In genomic region chr15:40694706-40695468, GRCh38 we compare ENCODE assay signal across 8 cellular contexts. TPM values are rescaled to one million over a fixed set of nuclear protein-coding genes. Genes with fewer than 3 reads are reported as not detected.
DNase-seq lines count a peak whose midpoint lies in the region; FAIRE-seq and TF ChIP-seq lines count a peak whose summit lies in the region.

Gene RAD51, plus strand, starts transcription at chr15:40695174. Its CDS starts 3,585 bp downstream, at chr15:40698759.

- H2BK12ac ChIP-seq in neuronal stem cell (ENCODE audit: low read length) = peak within 1 kb of the TSS; percentile 73

- in situ Hi-C loops in SK-MEL-5 (cut with HindIII; ENCODE audit: low pct_unique_long_range_greater_than_20kb, low sequenced_read_pairs) = no loop called here

- H4K8ac ChIP-seq in neuronal stem cell (ENCODE audit: low read depth, low read length) = no peak within 1 kb of the TSS

- H2BK120ac ChIP-seq in neuronal stem cell (ENCODE audit: low read depth, low read length) = no peak within 1 kb of the TSS

- peak within 1 kb of the TSS; percentile 68 for H3K23ac ChIP-seq in neuronal stem cell (ENCODE audit: low read depth, low read length, poor library complexity)

- peak within 1 kb of the TSS; percentile 97 for H2AFZ ChIP-seq in neuronal stem cell (ENCODE audit: low read length)

- peaks cover 6 to 37% of the 10 kb centered on the region in 2 donors for H3K36me3 ChIP-seq in neuronal stem cell (replicated peaks in 1 of 2; ENCODE audit: control insufficient read depth in 2 of 2, insufficient read depth in 2 of 2, low read length in 2 of 2)
- H3K36me3 ChIP-seq in subcutaneous abdominal adipose tissue (ENCODE audit: control insufficient read depth in 5 of 5, insufficient read depth in 5 of 5, low read length in 5 of 5) = peaks cover 0 to 8% (median 7%) of the 10 kb centered on the region in 5 donors

- H2AK5ac ChIP-seq in neuronal stem cell (ENCODE audit: low read depth, low read length) = peak within 1 kb of the TSS; percentile 79

- no CpG with 5 or more reads among the region's 80 CpGs for WGBS in neuronal stem cell (ENCODE audit: extremely low coverage in 2 of 2, insufficient read length in 2 of 2, insufficient replicate concordance in 1 of 2), 2 donors

- DNase-seq in GM04503 (ENCODE audit: low read depth) (peak; percentile 71), HFF-Myc (ENCODE audit: extremely low read depth, low read depth) (peak; percentile 81), NAMALWA (ENCODE audit: low spot score) (peak; percentile 98), SK-MEL-5 (ENCODE audit: low read depth, low spot score) (peak; percentile 94), frontal cortex (ENCODE audit: low spot score in 2 of 2) (peak; percentile 92 to 97), neuronal stem cell (ENCODE audit: low spot score) (peak; percentile 91)
- peak; percentile 94 for DNase-seq in activated naive CD4-positive, alpha-beta T cell treated with Interleukin-2 at 50 U/mL for 16 hours

- TF ChIP-seq CTCF in HFF-Myc (IDR thresholded peaks at IDR 0.05; ENCODE audit: low read depth, low read length, missing control alignments) = no peak

- H3K9ac ChIP-seq in neuronal stem cell (ENCODE audit: low read depth, low read length, poor library complexity) = peak within 1 kb of the TSS; percentile 97
- peak within 1 kb of the TSS; percentile 83 to 98 (median 93) for H3K9ac ChIP-seq in subcutaneous abdominal adipose tissue (ENCODE audit: low read length in 5 of 5)

- FAIRE-seq in frontal cortex (lab: Jason Lieb, UNC) = no peak

- peak within 1 kb of the TSS; percentile 100 for H3K18ac ChIP-seq in neuronal stem cell (ENCODE audit: low read length)

- H3K27ac ChIP-seq in neuronal stem cell (replicated peaks; ENCODE audit: low read length) (peak within 1 kb of the TSS; percentile 98), subcutaneous abdominal adipose tissue (ENCODE audit: low read depth, low read length) (peak within 1 kb of the TSS; percentile 96)

- H3K79me1 ChIP-seq in neuronal stem cell (ENCODE audit: low read depth, low read length) = peaks cover 5% of the 10 kb centered on the region

- H2BK15ac ChIP-seq in neuronal stem cell (ENCODE audit: low read length) = peak within 1 kb of the TSS; percentile 85

- H2BK5ac ChIP-seq in neuronal stem cell (ENCODE audit: low read length) = peak within 1 kb of the TSS; percentile 93

- H3K4me3 ChIP-seq in HFF-Myc (replicated peaks; ENCODE audit: low read depth, low read length) (peak within 1 kb of the TSS; percentile 62), neuronal stem cell (ENCODE audit: low read length in 2 of 2) (peak within 1 kb of the TSS; percentile 87 to 97), subcutaneous abdominal adipose tissue (ENCODE audit: low read depth in 1 of 5, low read length in 5 of 5) (peak within 1 kb of the TSS; percentile 83 to 99 (median 93))

- peak within 1 kb of the TSS; percentile 84 for H3K4ac ChIP-seq in neuronal stem cell (ENCODE audit: low read length)

- H3K14ac ChIP-seq in neuronal stem cell (ENCODE audit: low read length) = peak within 1 kb of the TSS; percentile 94

- peaks cover 0 to 6% of the 10 kb centered on the region in 2 donors for H3K4me1 ChIP-seq in neuronal stem cell (ENCODE audit: control insufficient read depth in 2 of 2, insufficient read depth in 1 of 2, low read depth in 1 of 2, low read length in 2 of 2)
- peaks cover 2 to 21% (median 18%) of the 10 kb centered on the region in 5 donors for H3K4me1 ChIP-seq in subcutaneous abdominal adipose tissue (ENCODE audit: control insufficient read depth in 5 of 5, insufficient read depth in 5 of 5, low read length in 5 of 5)

- H3K9me3 ChIP-seq in neuronal stem cell (replicated peaks in 1 of 2; ENCODE audit: control insufficient read depth in 2 of 2, insufficient read depth in 1 of 2, low read depth in 1 of 2, low read length in 2 of 2) (no peaks in the 10 kb centered on the region), subcutaneous abdominal adipose tissue (ENCODE audit: control insufficient read depth in 5 of 5, low read length in 5 of 5) (no peaks in the 10 kb centered on the region)

- H4K91ac ChIP-seq in neuronal stem cell (ENCODE audit: low read depth, low read length, poor library complexity) = no peak within 1 kb of the TSS

- H3K4me2 ChIP-seq in neuronal stem cell (ENCODE audit: insufficient read depth, low read length, poor library complexity, severe bottlenecking) = peak within 1 kb of the TSS; percentile 84

- no peaks in the 10 kb centered on the region for H3K27me3 ChIP-seq in neuronal stem cell (ENCODE audit: control insufficient read depth in 3 of 3, insufficient read depth in 3 of 3, low read depth in 1 of 3, low read length in 3 of 3)
- H3K27me3 ChIP-seq in subcutaneous abdominal adipose tissue (ENCODE audit: control insufficient read depth in 5 of 5, insufficient read depth in 4 of 5, low read length in 5 of 5) = no peaks in the 10 kb centered on the region

RNA-seq across cellular contexts. Expression of gene RAD51, which starts in this region (rescaled TPM):
- 5.1 and 7.0 TPM in 2 replicates for total RNA-seq in SK-MEL-5 (2014; rRNA removed; shearing (Covaris generic))
- polyA plus RNA-seq in SK-MEL-5 (2015; cell fraction: cytosol; rRNA removed) = 10.0 and 12.7 TPM in 2 replicates
- 6.3 and 6.7 TPM in 2 replicates for polyA plus RNA-seq in SK-MEL-5 (2015; cell fraction: nucleus; rRNA removed)
- 0.82 TPM for total RNA-seq in frontal cortex
- 15.1 TPM for polyA plus RNA-seq in neuronal stem cell (2013, experiment 1 of 2)
- polyA plus RNA-seq in neuronal stem cell (2013, experiment 2 of 2) = 14.5 TPM

Comparison
In these comparisons a context has a peak if more than half of its experiments do, and no peak if none do; other contexts are left out.
1. Peak in every context shown above with its lines: DNase-seq, H3K4me3 ChIP-seq and H3K27ac ChIP-seq.
2. Peak in DNase-seq in frontal cortex; RNA of the gene not detected or under 1 TPM.